Comparison of ENCODE assay signal across 22 cellular contexts in genomic region chr20:38835792-38836191, GRCh38. TPM values are rescaled to one million over a fixed set of nuclear protein-coding genes. Genes with fewer than 3 reads are reported as not detected.
A peak's percentile ranks its signal among the peaks of the same experiment; 100 is the strongest.
DNase-seq lines count a peak whose midpoint lies in the region; ATAC-seq, FAIRE-seq and TF ChIP-seq lines count a peak whose summit lies in the region.
"Had no signal": no experiment of that assay in that cellular context is flagged by ENCODE, and none has a peak within 500 bp of the region (broad histone marks: within the 10 kb centered on the region; RNA-seq: fewer than 3 reads in every experiment).

No MANE protein-coding gene starts in this region.

- H3K27me3 ChIP-seq in HepG2 (ENCODE audit: control insufficient read depth in 1 of 2, insufficient read depth in 2 of 2, low read length in 2 of 2), result peaks cover 0 to 4% of the 10 kb centered on the region in 2 experiments; a peak in 2 of 5 replicates
- H3K27me3 ChIP-seq: MG63 had no signal

- CTCF ChIA-PET in HepG2 (lab: Yijun Ruan, JAX; ENCODE audit: low intra/inter-chr PET ratio, low total read pairs), result no interaction called here

- in situ Hi-C loops in HepG2 (cut with HindIII; ENCODE audit: extremely low pct_ligation_motif_present, low pct_unique_long_range_greater_than_20kb), result no loop called here

- H3K27me3 Mint-ChIP-seq in progenitor cell of endocrine pancreas, result peaks cover 3% of the 10 kb centered on the region
- no peaks in the 10 kb centered on the region for H3K27me3 Mint-ChIP-seq in activated naive CD8-positive, alpha-beta T cell treated with anti-CD3 and anti-CD28 coated beads, Interleukin-2, amount 50 U/mL, for 24 hours
- H3K27me3 Mint-ChIP-seq in CD14-positive monocyte (ENCODE audit: low read depth in 3 of 3), result peaks cover 0 to 4% (median 1%) of the 10 kb centered on the region in 3 donors
- H3K27me3 Mint-ChIP-seq: CD4-positive, CD25-positive, alpha-beta regulatory T cell had no signal

- intact Hi-C loops in HepG2 (cut with micrococcal nuclease; ENCODE audit: unreplicated experiment) (no loop called here), CD14-positive monocyte (cut with micrococcal nuclease) (no loop called here)

- no peaks in the 10 kb centered on the region for H3K36me3 ChIP-seq in HepG2 (replicated peaks in 1 of 2; ENCODE audit: control insufficient read depth in 1 of 2, insufficient read depth in 2 of 2, low read length in 2 of 2)
- H3K36me3 ChIP-seq: MG63 had no signal

- WGBS in HepG2 (ENCODE audit: low lambda C conversion rate), result 70% methylated on average over 28 of the region's 28 CpGs

- no peak overlapping the region for H3K4me2 ChIP-seq in HepG2 (ENCODE audit: low read depth, low read length)

- TF ChIP-seq RAD21 in HepG2 (CRISPR knock-in tag; IDR thresholded peaks at IDR 0.05), result no peak

- H3K4me3 ChIP-seq in coronary artery (no peak overlapping the region), HepG2 (replicated peaks in 1 of 3; ENCODE audit: insufficient read depth in 1 of 3, low read depth in 2 of 3, low read length in 3 of 3) (no peak overlapping the region)
- H3K4me3 ChIP-seq: MG63 had no signal

- H3K9me3 ChIP-seq in HepG2 (ENCODE audit: low read length), result no peaks in the 10 kb centered on the region
- H3K9me3 ChIP-seq: MG63 had no signal

- no peaks in the 10 kb centered on the region for H3K4me1 ChIP-seq in HepG2 (ENCODE audit: insufficient read depth, low read length)

- H3K36me3 Mint-ChIP-seq in progenitor cell of endocrine pancreas (ENCODE audit: insufficient read depth), result no peaks in the 10 kb centered on the region
- H3K36me3 Mint-ChIP-seq in activated naive CD8-positive, alpha-beta T cell treated with anti-CD3 and anti-CD28 coated beads, Interleukin-2, amount 50 U/mL, for 24 hours (ENCODE audit: low read depth), result peaks cover 63% of the 10 kb centered on the region
- peaks cover 5 to 23% of the 10 kb centered on the region in 2 donors for H3K36me3 Mint-ChIP-seq in CD14-positive monocyte

- no peaks in the 10 kb centered on the region for H4K20me1 ChIP-seq in HepG2 (ENCODE audit: insufficient read depth, low read length)

- no peaks in the 10 kb centered on the region for H3K9me3 Mint-ChIP-seq in progenitor cell of endocrine pancreas (ENCODE audit: low read depth)
- peaks cover 5% of the 10 kb centered on the region for H3K9me3 Mint-ChIP-seq in activated naive CD8-positive, alpha-beta T cell treated with anti-CD3 and anti-CD28 coated beads, Interleukin-2, amount 50 U/mL, for 24 hours
- no peaks in the 10 kb centered on the region for H3K9me3 Mint-ChIP-seq in CD14-positive monocyte
- H3K9me3 Mint-ChIP-seq: CD4-positive, CD25-positive, alpha-beta regulatory T cell had no signal

- H3K4me1 Mint-ChIP-seq in progenitor cell of endocrine pancreas (ENCODE audit: low read depth), result no peaks in the 10 kb centered on the region
- peaks cover 77% of the 10 kb centered on the region for H3K4me1 Mint-ChIP-seq in activated naive CD8-positive, alpha-beta T cell treated with anti-CD3 and anti-CD28 coated beads, Interleukin-2, amount 50 U/mL, for 24 hours
- peaks cover 3% of the 10 kb centered on the region for H3K4me1 Mint-ChIP-seq in CD14-positive monocyte

- no peak for FAIRE-seq in HepG2 (lab: Jason Lieb, UNC)
- FAIRE-seq: RCC 7860 had no signal

- no peak overlapping the region for H3K9ac ChIP-seq in HepG2 (ENCODE audit: insufficient read depth, low read depth, low read length)

- TF ChIP-seq EP300 in HepG2 (IDR thresholded peaks at IDR 0.05; ENCODE audit: low read depth in 2 of 2, low read length in 2 of 2) (no peak), HepG2 (CRISPR knock-in tag; IDR thresholded peaks at IDR 0.05; ENCODE audit: borderline replicate concordance) (no peak)

- no peak for TF ChIP-seq POLR2A in HepG2 (IDR thresholded peaks at IDR 0.05; ENCODE audit: insufficient read depth in 1 of 2, low read depth in 2 of 2, low read length in 2 of 2)

- H3K27ac Mint-ChIP-seq in progenitor cell of endocrine pancreas, result no peak overlapping the region
- no peak overlapping the region for H3K27ac Mint-ChIP-seq in activated naive CD8-positive, alpha-beta T cell treated with anti-CD3 and anti-CD28 coated beads, Interleukin-2, amount 50 U/mL, for 24 hours
- no peak overlapping the region for H3K27ac Mint-ChIP-seq in CD14-positive monocyte

- TF ChIP-seq CTCF in coronary artery (IDR thresholded peaks at IDR 0.05) (no peak), HepG2 (CRISPR knock-in tag; IDR thresholded peaks at IDR 0.05) (no peak), progenitor cell of endocrine pancreas (IDR thresholded peaks at IDR 0.05; ENCODE audit: unreplicated experiment) (no peak), CD14-positive monocyte (IDR thresholded peaks at IDR 0.05) (no peak)

- H3K27ac ChIP-seq in angular gyrus (ENCODE audit: low read depth, low read length) (peak overlapping the region; percentile 65), coronary artery (no peak overlapping the region), HepG2 (ENCODE audit: extremely low read length, insufficient read depth, low read length) (no peak overlapping the region)

- POLR2A ChIA-PET in HepG2 (lab: Yijun Ruan, JAX), result no interaction called here

- H3K4me3 Mint-ChIP-seq in progenitor cell of endocrine pancreas (ENCODE audit: low read depth) (no peak overlapping the region), CD14-positive monocyte (no peak overlapping the region)
- H3K4me3 Mint-ChIP-seq in activated naive CD8-positive, alpha-beta T cell treated with anti-CD3 and anti-CD28 coated beads, Interleukin-2, amount 50 U/mL, for 24 hours, result no peak overlapping the region

- H3K79me2 ChIP-seq in HepG2 (ENCODE audit: insufficient read depth, low read length), result no peaks in the 10 kb centered on the region

- H2AFZ ChIP-seq in HepG2 (ENCODE audit: low read length), result no peak overlapping the region

- BruUV-seq in HepG2 (replicated peaks; lab: Mats Ljungman, UMichigan), result no TSS peak

- peak; percentile 49 for DNase-seq in coronary artery (ENCODE audit: low spot score)
- no peak for DNase-seq in HepG2 (ENCODE audit: low spot score)
- DNase-seq in superior temporal gyrus (ENCODE audit: extremely low spot score), result peak; percentile 59
- no peak for DNase-seq in progenitor cell of endocrine pancreas (ENCODE audit: low spot score, unreplicated experiment)
- no peak for DNase-seq in activated naive CD8-positive, alpha-beta T cell treated with anti-CD3 and anti-CD28 coated beads, Interleukin-2, amount 50 U/mL, for 24 hours
- no peak for DNase-seq in CD14-positive monocyte (ENCODE audit: low spot score)
- DNase-seq: CD4-positive, CD25-positive, alpha-beta regulatory T cell; COR-L47; DMS 273 treated with DMSO at 0.1 percent for 48 hours; DND-41; H7; IMR-90; Karpas-422; MG63; NCI-H1048; NCI-H2081; NCI-H446 treated with DMSO at 0.1 percent for 48 hours had no signal

- no peak; the same call in 2 of the 3 replicates for ATAC-seq in HepG2
- no peak for ATAC-seq in activated naive CD8-positive, alpha-beta T cell treated with anti-CD3 and anti-CD28 coated beads, Interleukin-2, amount 50 U/mL, for 24 hours
- ATAC-seq: Right ventricle myocardium inferior had no signal

TF ChIP-seq in HepG2, 621 proteins besides CTCF, POLR2A, EP300 and RAD21 (continues in another document):
- peak; percentile 20; the same call in 1 of the 2 replicates for TF ChIP-seq RXRA (CRISPR knock-in tag; IDR thresholded peaks at IDR 0.05)

RNA-seq across cellular contexts. Expression of gene PPP1R16B, which starts 30.3 kb away (rescaled TPM):
- total RNA-seq in HepG2 (2016; rRNA removed; fragmentation: Illumina TruSeq; extraction: Trizol), result 0.02 TPM in 1 of 2 replicates, not detected in the other
- total RNA-seq in HepG2 (2016; cell fraction: cytosol; rRNA removed; fragmentation: Illumina TruSeq; extraction: Trizol; ENCODE audit: low read depth), result not detected in 2 replicates
- 0.04 TPM in 1 of 2 replicates, not detected in the other for total RNA-seq in HepG2 (2016; cell fraction: insoluble cytoplasmic fraction; rRNA removed; fragmentation: Illumina TruSeq; extraction: Trizol)
- 0.03 TPM in 1 of 2 replicates, not detected in the other for total RNA-seq in HepG2 (2016; cell fraction: membrane; rRNA removed; fragmentation: Illumina TruSeq; extraction: Trizol)
- not detected in 2 replicates for total RNA-seq in HepG2 (2016; cell fraction: nucleus; rRNA removed; fragmentation: Illumina TruSeq; extraction: Trizol)
- 0.09 and 0.11 TPM in 2 replicates for polyA plus RNA-seq in HepG2 (2011; rRNA removed)
- 0.05 and 0.08 TPM in 2 replicates for polyA plus RNA-seq in HepG2 (2011; cell fraction: cytosol; rRNA removed)
- polyA plus RNA-seq in HepG2 (2011; cell fraction: nucleus; rRNA removed), result 0.06 and 0.07 TPM in 2 replicates
- 0.05 and 0.11 TPM in 2 replicates for polyA plus RNA-seq in HepG2 (2012)
- not detected in 2 replicates for polyA plus RNA-seq in HepG2 (2016; cell fraction: cytosol; fragmentation: Illumina TruSeq; extraction: Trizol; ENCODE audit: low read depth)
- polyA plus RNA-seq in HepG2 (2016; cell fraction: insoluble cytoplasmic fraction; fragmentation: Illumina TruSeq; extraction: Trizol; ENCODE audit: low read depth), result not detected in 2 replicates
- not detected in 2 replicates for polyA plus RNA-seq in HepG2 (2016; cell fraction: membrane; fragmentation: Illumina TruSeq; extraction: Trizol; ENCODE audit: low read depth)
- polyA plus RNA-seq in HepG2 (2016; cell fraction: nucleus; fragmentation: Illumina TruSeq; extraction: Trizol; ENCODE audit: insufficient read depth, low read depth), result not detected in 2 replicates
- polyA minus RNA-seq in HepG2 (2011; rRNA and poly(A)+ RNA removed; ENCODE audit: low replicate concordance), result 0.12 and 0.21 TPM in 2 replicates
- polyA minus RNA-seq in HepG2 (2011; cell fraction: cytosol; rRNA and poly(A)+ RNA removed), result not detected in 2 replicates
- polyA minus RNA-seq in HepG2 (2011; cell fraction: nucleus; rRNA and poly(A)+ RNA removed), result 0.13 TPM in 1 of 2 replicates, not detected in the other
- total RNA-seq in progenitor cell of endocrine pancreas, result not detected in 2 replicates
- 1 to 10 TPM; 1.1 to 1.4 TPM for polyA plus RNA-seq in CD14-positive monocyte
- total RNA-seq: G401, HT-29, IMR-90 had no signal
- polyA plus RNA-seq: IMR-90 had no signal

Comparison
In these comparisons a context has a peak if more than half of its experiments do, and no peak if none do; other contexts are left out.
1. DNase-seq: peak in coronary artery (single experiment) and superior temporal gyrus (single experiment); none in HepG2 (single experiment), progenitor cell of endocrine pancreas (single experiment), activated naive CD8-positive, alpha-beta T cell treated with anti-CD3 and anti-CD28 coated beads, Interleukin-2, amount 50 U/mL, for 24 hours (single experiment) and CD14-positive monocyte (single experiment).